Comparison of ENCODE assay signal across 1 cellular context in the genomic region with DNA sequence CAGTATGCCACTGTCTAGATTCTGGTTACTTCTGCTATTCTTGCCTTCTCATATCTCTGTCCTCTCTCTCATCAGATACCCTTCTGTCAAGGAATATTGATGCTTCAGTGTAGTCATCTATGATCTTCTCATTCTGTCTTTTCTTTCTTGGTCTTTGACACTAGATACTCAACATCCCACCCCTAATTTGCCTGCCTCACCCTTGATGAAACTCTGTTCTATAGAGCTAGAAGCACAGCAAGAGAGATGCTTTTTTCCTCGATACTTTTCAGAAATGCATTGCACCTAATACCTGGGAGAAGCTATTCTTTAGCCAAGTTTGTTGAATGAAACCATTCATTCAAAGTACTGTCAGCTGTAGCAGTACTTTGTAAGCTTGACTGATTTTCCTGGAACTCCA.
TF ChIP-seq lines count a peak whose summit lies in the region.

No MANE protein-coding gene starts in this region.

TF ChIP-seq in HepG2, 621 proteins besides CTCF, POLR2A, EP300 and RAD21:
- TF ChIP-seq RBM22 (optimal IDR thresholded peaks at IDR 0.05; ENCODE audit: low read length) (peak; percentile 74), NFE2L1 (CRISPR knock-in tag; IDR thresholded peaks at IDR 0.05; ENCODE audit: borderline replicate concordance) (no peak), SMAD1 (CRISPR knock-in tag; IDR thresholded peaks at IDR 0.05; ENCODE audit: borderline replicate concordance, low read depth) (no peak), ZBTB7A (CRISPR knock-in tag; IDR thresholded peaks at IDR 0.05) (no peak), RBAK (CRISPR knock-in tag; IDR thresholded peaks at IDR 0.05) (no peak), JARID2 (CRISPR knock-in tag; IDR thresholded peaks at IDR 0.05; ENCODE audit: insufficient replicate concordance) (no peak), FOXA3 (CRISPR knock-in tag; IDR thresholded peaks at IDR 0.05) (0 out of 2 replicates have a peak, but pooled peaks have one; percentile 5)
- TF ChIP-seq, protein P1, sequence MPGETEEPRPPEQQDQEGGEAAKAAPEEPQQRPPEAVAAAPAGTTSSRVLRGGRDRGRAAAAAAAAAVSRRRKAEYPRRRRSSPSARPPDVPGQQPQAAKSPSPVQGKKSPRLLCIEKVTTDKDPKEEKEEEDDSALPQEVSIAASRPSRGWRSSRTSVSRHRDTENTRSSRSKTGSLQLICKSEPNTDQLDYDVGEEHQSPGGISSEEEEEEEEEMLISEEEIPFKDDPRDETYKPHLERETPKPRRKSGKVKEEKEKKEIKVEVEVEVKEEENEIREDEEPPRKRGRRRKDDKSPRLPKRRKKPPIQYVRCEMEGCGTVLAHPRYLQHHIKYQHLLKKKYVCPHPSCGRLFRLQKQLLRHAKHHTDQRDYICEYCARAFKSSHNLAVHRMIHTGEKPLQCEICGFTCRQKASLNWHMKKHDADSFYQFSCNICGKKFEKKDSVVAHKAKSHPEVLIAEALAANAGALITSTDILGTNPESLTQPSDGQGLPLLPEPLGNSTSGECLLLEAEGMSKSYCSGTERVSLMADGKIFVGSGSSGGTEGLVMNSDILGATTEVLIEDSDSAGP (CRISPR knock-in tag; IDR thresholded peaks at IDR 0.05; ENCODE audit: borderline replicate concordance): no peak
- TF ChIP-seq, protein P2, sequence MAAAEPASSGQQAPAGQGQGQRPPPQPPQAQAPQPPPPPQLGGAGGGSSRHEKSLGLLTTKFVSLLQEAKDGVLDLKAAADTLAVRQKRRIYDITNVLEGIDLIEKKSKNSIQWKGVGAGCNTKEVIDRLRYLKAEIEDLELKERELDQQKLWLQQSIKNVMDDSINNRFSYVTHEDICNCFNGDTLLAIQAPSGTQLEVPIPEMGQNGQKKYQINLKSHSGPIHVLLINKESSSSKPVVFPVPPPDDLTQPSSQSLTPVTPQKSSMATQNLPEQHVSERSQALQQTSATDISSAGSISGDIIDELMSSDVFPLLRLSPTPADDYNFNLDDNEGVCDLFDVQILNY (CRISPR knock-in tag; conservative IDR thresholded peaks at IDR 0.05): no peak
TF ChIP-seq in HepG2: peak in this region for 2.
